Comparison of ENCODE assay signal across 1 cellular context in genomic region chr20:45962031-45962755, GRCh38.
TF ChIP-seq lines count a peak whose summit lies in the region.

No MANE protein-coding gene starts in this region.

TF ChIP-seq in K562, 482 proteins besides CTCF, POLR2A, EP300 and RAD21:
- TF ChIP-seq ATF7 (IDR thresholded peaks at IDR 0.05) (no peak), PTTG1 (tag; IDR thresholded peaks at IDR 0.05; ENCODE audit: low read depth) (no peak), NFIX (CRISPR knock-in tag; IDR thresholded peaks at IDR 0.05; ENCODE audit: low read depth) (no peak), POLR2G (IDR thresholded peaks at IDR 0.05; ENCODE audit: low read depth, low read length) (peak; percentile 59), BRCA1 (IDR thresholded peaks at IDR 0.05) (no peak), BRCA1 (CRISPR knock-in tag; IDR thresholded peaks at IDR 0.05) (no peak), MXD1 (CRISPR knock-in tag; IDR thresholded peaks at IDR 0.05; ENCODE audit: borderline replicate concordance, poor library complexity, severe bottlenecking) (no peak), ZBTB49 (CRISPR knock-in tag; IDR thresholded peaks at IDR 0.05; ENCODE audit: borderline replicate concordance) (no peak), PHF8 (IDR thresholded peaks at IDR 0.05; ENCODE audit: borderline replicate concordance, low read length) (no peak), FIP1L1 (IDR thresholded peaks at IDR 0.05; ENCODE audit: low read depth, low read length, poor library complexity, severe bottlenecking) (no peak), RBFOX2 (IDR thresholded peaks at IDR 0.05; ENCODE audit: low read depth, low read length) (peak; percentile 49), ZNF655 (CRISPR knock-in tag; IDR thresholded peaks at IDR 0.05) (no peak), PHF21A (IDR thresholded peaks at IDR 0.05; ENCODE audit: borderline replicate concordance, low read depth) (no peak), ZNF395 (CRISPR knock-in tag; IDR thresholded peaks at IDR 0.05) (no peak)
TF ChIP-seq in K562: peak in this region for 2.
